ENCODE assay signal across 34 cellular contexts in genomic region chr5:152056931-152057330, GRCh38.
"Had no signal": no experiment of that assay in that cellular context is flagged by ENCODE, and none has a peak within 500 bp of the region (broad histone marks: within the 10 kb centered on the region; RNA-seq: fewer than 3 reads in every experiment).

No MANE protein-coding gene starts in this region.

- H3K36me3 ChIP-seq: MG63 had no signal

- DNase-seq: Karpas-422, Kasumi-1, MG63, MM.1S, MV-4-11, NCI-H1048, NCI-H1092, NCI-H1092 treated with DMSO at 0.1 percent for 48 hours, NCI-H1105, NCI-H1105 treated with DMSO at 0.1 percent for 48 hours, NCI-H1417, NCI-H1417 treated with DMSO at 0.1 percent for 48 hours, NCI-H1436, NCI-H1436 treated with DMSO at 0.1 percent for 48 hours, NCI-H146, NCI-H1694, NCI-H1694 treated with DMSO at 0.1 percent for 48 hours, NCI-H187, NCI-H187 treated with DMSO at 0.1 percent for 48 hours, NCI-H1930, NCI-H2029, NCI-H2029 treated with DMSO at 0.1 percent for 48 hours, NCI-H2081, NCI-H2081 treated with DMSO at 0.1 percent for 48 hours, NCI-H2107, NCI-H2171, NCI-H2171 treated with DMSO at 0.1 percent for 48 hours, NCI-H2227 treated with DMSO at 0.1 percent for 48 hours, NCI-H226, NCI-H345, NCI-H446, NCI-H446 treated with DMSO at 0.1 percent for 48 hours, NCI-H510A, NCI-H510A treated with DMSO at 0.1 percent for 48 hours had no signal

- H3K9me3 ChIP-seq: MG63 had no signal

- H3K4me3 ChIP-seq: MG63 had no signal
